Comparison of ENCODE assay signal across 7 cellular contexts in the genomic region with DNA sequence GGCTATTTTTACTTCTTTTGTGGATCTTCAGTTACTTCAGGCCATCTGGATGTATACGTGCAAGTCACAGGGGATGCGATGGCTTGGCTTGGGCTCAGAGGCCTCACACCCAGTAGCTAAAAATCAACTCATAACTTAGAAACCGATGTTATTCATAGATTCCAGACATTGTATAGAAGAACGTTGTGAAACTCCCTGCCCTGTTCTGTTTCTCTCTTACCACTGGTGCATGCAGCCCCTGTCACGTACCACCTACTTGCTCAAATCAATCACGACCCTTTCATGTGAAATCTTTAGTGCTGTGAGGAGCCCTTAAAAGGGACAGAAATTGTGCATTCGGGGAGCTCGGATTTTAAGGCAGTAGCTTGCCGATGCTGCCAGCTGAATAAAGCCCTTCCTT. TPM values are rescaled to one million over a fixed set of nuclear protein-coding genes. Genes with fewer than 3 reads are reported as not detected.
DNase-seq lines count a peak whose midpoint lies in the region; ATAC-seq and TF ChIP-seq lines count a peak whose summit lies in the region.
"Not testable (repeated sequence)": the region's sequence is repeated elsewhere in the genome, so short reads cannot be mapped to it uniquely, and the experiment has no call there.

No MANE protein-coding gene starts in this region.

- TF ChIP-seq CTCF in OCI-LY1 (IDR thresholded peaks at IDR 0.05; ENCODE audit: low read length); activated B cell treated with CpG ODN at 0.5 μM for 24 hours (IDR thresholded peaks at IDR 0.05); brain (conservative IDR thresholded peaks at IDR 0.05); natural killer cell (IDR thresholded peaks at IDR 0.05); spleen (IDR thresholded peaks at IDR 0.05 in 8 of 11, conservative IDR thresholded peaks at IDR 0.05 in 3 of 11): not testable (repeated sequence)

- not testable (repeated sequence) for H3K36me3 ChIP-seq in CD8-positive, alpha-beta memory T cell (ENCODE audit: insufficient read depth, low read length); OCI-LY1 (ENCODE audit: insufficient read depth, low read length); spleen

- not testable (repeated sequence) for H3K36me3 Mint-ChIP-seq in CD8-positive, alpha-beta memory T cell; activated T-helper 1 cell treated with anti-CD3 and anti-CD28 coated beads, Interleukin-12 subunit alpha, Interleukin-12 subunit beta, Interleukin-2, Interleukin-4 antibody, amounts not matched to agents 30 ng/mL and 10 ng/mL and 1 ng/mL, durations not matched to agents 14 hours and 24 hours and 36 hours (ENCODE audit: low read depth); natural killer cell
- H3K36me3 Mint-ChIP-seq in activated B cell treated with CpG ODN at 0.5 μM for 24 hours (ENCODE audit: low read depth) (peaks cover 10% of the 10 kb centered on the region), brain (peaks cover 10% of the 10 kb centered on the region)

- not testable (repeated sequence) for H4K20me1 ChIP-seq in OCI-LY1 (ENCODE audit: insufficient read depth, low read length)

- intact Hi-C loops in activated B cell treated with CpG ODN at 0.5 μM for 24 hours (cut with micrococcal nuclease) (loop anchor here (2.0 kb wide), 1 partner anchor 51 kb away; no protein-coding TSS in a partner anchor), natural killer cell (cut with micrococcal nuclease) (loop anchor here (5.0 kb wide), 1 partner anchor 52 kb away; a partner anchor contains a TSS)
- intact Hi-C loops in activated T-helper 1 cell treated with anti-CD3 and anti-CD28 coated beads, Interleukin-12 subunit alpha, Interleukin-12 subunit beta, Interleukin-2, Interleukin-4 antibody, amounts not matched to agents 30 ng/mL and 10 ng/mL and 1 ng/mL, durations not matched to agents 14 hours and 24 hours and 36 hours (cut with micrococcal nuclease) = loop anchor here (5.0 kb wide), 1 partner anchor 233 kb away; a partner anchor contains a TSS
- intact Hi-C loops in spleen (cut with DNase I; ENCODE audit: low total_unique reads) = not testable (repeated sequence)

- CTCF ChIA-PET in CD8-positive, alpha-beta memory T cell (lab: Charles Lee) = interaction anchor here (0.8 kb wide), 1 partner anchor 401 kb away, joined by 3 read pairs; a partner anchor contains a TSS
- CTCF ChIA-PET in activated B cell treated with CpG ODN at 0.5 μM for 24 hours (lab: Charles Lee) = interaction anchor here (0.6 kb wide), 1 partner anchor 30 kb away, joined by 3 read pairs; no protein-coding TSS in a partner anchor

- H3K27ac ChIP-seq in CD8-positive, alpha-beta memory T cell (ENCODE audit: low read depth, low read length) = not testable (repeated sequence)
- H3K27ac ChIP-seq in OCI-LY1 (ENCODE audit: low read depth, low read length, poor library complexity, severe bottlenecking) (peak overlapping the region; percentile 99), spleen (peak overlapping the region in 5 of 8 donors; percentile 76 to 93 (median 87))

- H2AFZ ChIP-seq in OCI-LY1 (ENCODE audit: low read length) = not testable (repeated sequence)

- peak overlapping the region; percentile 81 for H3K9ac ChIP-seq in OCI-LY1 (ENCODE audit: low read length)

- H3F3A ChIP-seq in OCI-LY1 (ENCODE audit: insufficient read depth, low read length) = not testable (repeated sequence)

- H3K4me1 Mint-ChIP-seq in CD8-positive, alpha-beta memory T cell = peaks cover 24 to 38% (median 34%) of the 10 kb centered on the region in 3 donors
- H3K4me1 Mint-ChIP-seq in activated B cell treated with CpG ODN at 0.5 μM for 24 hours (peaks cover 50% of the 10 kb centered on the region), brain (peaks cover 49% of the 10 kb centered on the region), natural killer cell (peaks cover 13 to 27% of the 10 kb centered on the region in 2 donors)
- H3K4me1 Mint-ChIP-seq in activated T-helper 1 cell treated with anti-CD3 and anti-CD28 coated beads, Interleukin-12 subunit alpha, Interleukin-12 subunit beta, Interleukin-2, Interleukin-4 antibody, amounts not matched to agents 30 ng/mL and 10 ng/mL and 1 ng/mL, durations not matched to agents 14 hours and 24 hours and 36 hours (ENCODE audit: low read depth) = peaks cover 36% of the 10 kb centered on the region

- peak overlapping the region in 6 of 7 donors; percentile 27 to 91 (median 44) for H3K4me3 Mint-ChIP-seq in CD8-positive, alpha-beta memory T cell
- H3K4me3 Mint-ChIP-seq in activated B cell treated with CpG ODN at 0.5 μM for 24 hours (peak overlapping the region; percentile 95), brain (peak overlapping the region; percentile 51 to 95 (median 88)), natural killer cell (peak overlapping the region; percentile 37)
- H3K4me3 Mint-ChIP-seq in activated T-helper 1 cell treated with anti-CD3 and anti-CD28 coated beads, Interleukin-12 subunit alpha, Interleukin-12 subunit beta, Interleukin-2, Interleukin-4 antibody, amounts not matched to agents 30 ng/mL and 10 ng/mL and 1 ng/mL, durations not matched to agents 14 hours and 24 hours and 36 hours = not testable (repeated sequence)

- not testable (repeated sequence) for H3K4me3 ChIP-seq in CD8-positive, alpha-beta memory T cell (ENCODE audit: low read length); spleen
- peak overlapping the region; percentile 93 for H3K4me3 ChIP-seq in OCI-LY1 (ENCODE audit: low read depth, low read length, poor library complexity, severe bottlenecking)

- peak overlapping the region in 7 of 8 donors; percentile 25 to 99 (median 94) for H3K27ac Mint-ChIP-seq in CD8-positive, alpha-beta memory T cell
- peak overlapping the region; percentile 100 for H3K27ac Mint-ChIP-seq in activated B cell treated with CpG ODN at 0.5 μM for 24 hours
- H3K27ac Mint-ChIP-seq in activated T-helper 1 cell treated with anti-CD3 and anti-CD28 coated beads, Interleukin-12 subunit alpha, Interleukin-12 subunit beta, Interleukin-2, Interleukin-4 antibody, amounts not matched to agents 30 ng/mL and 10 ng/mL and 1 ng/mL, durations not matched to agents 14 hours and 24 hours and 36 hours = peak overlapping the region; percentile 91
- peak overlapping the region in 4 of 5 experiments; percentile 56 to 98 (median 94) for H3K27ac Mint-ChIP-seq in brain
- H3K27ac Mint-ChIP-seq in natural killer cell = peak overlapping the region; percentile 87 to 93

- not testable (repeated sequence) for H3K9me2 ChIP-seq in OCI-LY1 (ENCODE audit: low read depth, low read length)

- TF ChIP-seq POLR2A in spleen (IDR thresholded peaks at IDR 0.05) = not testable (repeated sequence)

- peak overlapping the region; percentile 85 for H3K4me2 ChIP-seq in OCI-LY1 (ENCODE audit: low read length)

- peaks cover 24% of the 10 kb centered on the region for H3K4me1 ChIP-seq in CD8-positive, alpha-beta memory T cell (ENCODE audit: insufficient read depth, low read length)
- H3K4me1 ChIP-seq in OCI-LY1 (ENCODE audit: insufficient read depth, low read length, severe bottlenecking) (peaks cover 46% of the 10 kb centered on the region), spleen (peaks cover 14 to 57% (median 31%) of the 10 kb centered on the region in 6 donors)

- not testable (repeated sequence) for H3K79me2 ChIP-seq in OCI-LY1 (ENCODE audit: insufficient read depth, low read length)

- not testable (repeated sequence) for H3K27me3 Mint-ChIP-seq in CD8-positive, alpha-beta memory T cell; activated B cell treated with CpG ODN at 0.5 μM for 24 hours; activated T-helper 1 cell treated with anti-CD3 and anti-CD28 coated beads, Interleukin-12 subunit alpha, Interleukin-12 subunit beta, Interleukin-2, Interleukin-4 antibody, amounts not matched to agents 30 ng/mL and 10 ng/mL and 1 ng/mL, durations not matched to agents 14 hours and 24 hours and 36 hours (ENCODE audit: insufficient read depth); natural killer cell (ENCODE audit: low read depth in 2 of 2)
- H3K27me3 Mint-ChIP-seq in brain = peaks cover 13% of the 10 kb centered on the region

- WGBS in spleen, 5 donors = 86 to 94% (median 87%) methylated on average over 9 of the region's 9 CpGs

- POLR2A ChIA-PET in CD8-positive, alpha-beta memory T cell (lab: Charles Lee) = not testable (repeated sequence)
- POLR2A ChIA-PET in activated B cell treated with CpG ODN at 0.5 μM for 24 hours (lab: Charles Lee) = interaction anchor here (1.0 kb wide), 2 partner anchors 9 to 30 kb away, joined by 3 to 5 read pairs; no protein-coding TSS in a partner anchor

- H3K9me3 ChIP-seq in CD8-positive, alpha-beta memory T cell (ENCODE audit: low read length); OCI-LY1 (ENCODE audit: low read length); spleen: not testable (repeated sequence)

- not testable (repeated sequence) for H3K9me3 Mint-ChIP-seq in CD8-positive, alpha-beta memory T cell; activated B cell treated with CpG ODN at 0.5 μM for 24 hours; activated T-helper 1 cell treated with anti-CD3 and anti-CD28 coated beads, Interleukin-12 subunit alpha, Interleukin-12 subunit beta, Interleukin-2, Interleukin-4 antibody, amounts not matched to agents 30 ng/mL and 10 ng/mL and 1 ng/mL, durations not matched to agents 14 hours and 24 hours and 36 hours; brain; natural killer cell

- H3K27me3 ChIP-seq in CD8-positive, alpha-beta memory T cell (ENCODE audit: insufficient read depth, low read length, poor library complexity, severe bottlenecking); OCI-LY1 (ENCODE audit: insufficient read depth, low read length); spleen (replicated peaks in 1 of 7): not testable (repeated sequence)

- DNase-seq in CD8-positive, alpha-beta memory T cell; activated B cell treated with CpG ODN at 0.5 μM for 24 hours; activated T-helper 1 cell treated with anti-CD3 and anti-CD28 coated beads, Interleukin-12 subunit alpha, Interleukin-12 subunit beta, Interleukin-2, Interleukin-4 antibody, amounts not matched to agents 30 ng/mL and 10 ng/mL and 1 ng/mL, durations not matched to agents 14 hours and 24 hours and 36 hours (ENCODE audit: low spot score); natural killer cell; spleen: not testable (repeated sequence)

- not testable (repeated sequence) for ATAC-seq in activated B cell treated with CpG ODN at 0.5 μM for 24 hours (ENCODE audit: low read depth); natural killer cell

RNA-seq across cellular contexts. Expression of a gene that starts 1.3 kb away (rescaled TPM):
- 10 to 100 TPM; 11.7 to 12.7 TPM for total RNA-seq in CD8-positive, alpha-beta memory T cell
- polyA plus RNA-seq in CD8-positive, alpha-beta memory T cell = 17.3 TPM
- 20.5 and 24.8 TPM in 2 replicates for total RNA-seq in activated B cell treated with CpG ODN at 0.5 μM for 24 hours
- total RNA-seq in activated T-helper 1 cell treated with anti-CD3 and anti-CD28 coated beads, Interleukin-12 subunit alpha, Interleukin-12 subunit beta, Interleukin-2, Interleukin-4 antibody, amounts not matched to agents 30 ng/mL and 10 ng/mL and 1 ng/mL, durations not matched to agents 14 hours and 24 hours and 36 hours = 20.3 and 20.8 TPM in 2 replicates
- polyA plus RNA-seq in brain (ENCODE audit: insufficient read depth, low read depth, low replicate concordance) = 56.1 TPM
- 10 to 100 TPM in 2 of 3 donors, 1 to 10 TPM in 1; 9.9 to 12.1 (median 10.9) TPM for total RNA-seq in natural killer cell
- 10 to 100 TPM; 12.9 to 19.9 (median 17.8) TPM for total RNA-seq in spleen
- 10 to 100 TPM; 15.2 to 21.5 (median 16.4) TPM for polyA plus RNA-seq in spleen

RNA-seq across cellular contexts. Expression of a gene that starts 50.4 kb away (rescaled TPM):
- 10 to 100 TPM; 38.1 to 41.1 TPM for total RNA-seq in CD8-positive, alpha-beta memory T cell
- polyA plus RNA-seq in CD8-positive, alpha-beta memory T cell = 47.1 TPM
- total RNA-seq in activated B cell treated with CpG ODN at 0.5 μM for 24 hours (121 and 135 TPM in 2 replicates), natural killer cell (10 to 100 TPM; 74.9 to 93.6 (median 90.7) TPM), spleen (100 to 1,000 TPM in 4 of 7 donors, 10 to 100 TPM in 3; 88.0 to 134 (median 110) TPM)
- total RNA-seq in activated T-helper 1 cell treated with anti-CD3 and anti-CD28 coated beads, Interleukin-12 subunit alpha, Interleukin-12 subunit beta, Interleukin-2, Interleukin-4 antibody, amounts not matched to agents 30 ng/mL and 10 ng/mL and 1 ng/mL, durations not matched to agents 14 hours and 24 hours and 36 hours = 60.4 and 62.4 TPM in 2 replicates
- polyA plus RNA-seq in brain (ENCODE audit: insufficient read depth, low read depth, low replicate concordance) (28.1 TPM), spleen (10 to 100 TPM; 32.9 to 46.8 (median 46.6) TPM)

RNA-seq across cellular contexts. Expression of a gene that starts 53.5 kb away (rescaled TPM):
- 10 to 100 TPM; 52.0 to 54.4 TPM for total RNA-seq in CD8-positive, alpha-beta memory T cell
- 93.0 TPM for polyA plus RNA-seq in CD8-positive, alpha-beta memory T cell
- total RNA-seq in activated B cell treated with CpG ODN at 0.5 μM for 24 hours = 89.2 and 107 TPM in 2 replicates
- 86.2 and 87.5 TPM in 2 replicates for total RNA-seq in activated T-helper 1 cell treated with anti-CD3 and anti-CD28 coated beads, Interleukin-12 subunit alpha, Interleukin-12 subunit beta, Interleukin-2, Interleukin-4 antibody, amounts not matched to agents 30 ng/mL and 10 ng/mL and 1 ng/mL, durations not matched to agents 14 hours and 24 hours and 36 hours
- polyA plus RNA-seq in brain (ENCODE audit: insufficient read depth, low read depth, low replicate concordance) = 12.7 TPM
- 100 to 1,000 TPM in 2 of 3 donors, 10 to 100 TPM in 1; 98.8 to 118 (median 117) TPM for total RNA-seq in natural killer cell
- total RNA-seq in spleen = 100 to 1,000 TPM; 101 to 169 (median 129) TPM
- polyA plus RNA-seq in spleen = 10 to 100 TPM; 26.5 to 35.5 (median 32.0) TPM
